ENCODE assay signal across 1 cellular context in the genomic region with DNA sequence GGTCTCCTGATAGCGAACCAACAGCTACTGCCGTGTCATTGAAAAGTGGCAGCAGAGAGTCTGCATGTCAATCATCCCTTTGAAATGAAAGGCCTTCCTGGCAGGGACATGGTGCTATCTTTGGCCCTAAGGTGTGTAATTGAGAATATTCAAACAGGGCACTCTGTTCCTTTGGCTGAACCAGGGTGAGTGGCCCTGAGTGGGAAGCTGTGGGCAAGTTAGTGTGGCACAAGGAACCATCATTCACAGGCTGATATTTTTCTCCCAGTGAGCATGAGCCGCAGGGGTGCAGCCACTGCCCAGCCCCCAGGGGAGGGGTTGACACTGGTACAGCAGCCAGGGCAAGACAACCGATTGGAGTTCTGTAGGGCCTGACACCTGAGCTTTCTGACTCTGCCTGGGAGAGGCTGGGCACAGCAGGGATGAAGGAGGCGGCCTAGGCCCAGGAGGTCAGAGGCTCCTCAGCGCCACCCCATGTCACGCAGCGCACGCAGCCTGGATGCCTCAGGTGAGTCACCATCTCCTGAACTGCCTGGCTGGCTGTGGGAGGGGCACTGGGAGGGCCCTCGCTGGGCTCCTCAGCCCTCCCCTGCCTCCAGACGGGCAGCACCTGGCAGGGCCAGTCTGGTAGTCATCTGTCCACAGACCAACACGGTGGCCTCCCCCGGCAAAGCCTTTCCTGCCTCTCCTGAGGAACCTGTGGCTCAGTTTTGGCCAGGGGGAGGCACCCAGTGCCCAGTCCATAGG.
A peak's percentile ranks its signal among the peaks of the same experiment; 100 is the strongest.
TF ChIP-seq lines count a peak whose summit lies in the region.

No MANE protein-coding gene starts in this region.

TF ChIP-seq in HEK293, 187 proteins besides CTCF, POLR2A, EP300 and RAD21 (continued from another document and continues in another):
- TF ChIP-seq, protein P1, sequence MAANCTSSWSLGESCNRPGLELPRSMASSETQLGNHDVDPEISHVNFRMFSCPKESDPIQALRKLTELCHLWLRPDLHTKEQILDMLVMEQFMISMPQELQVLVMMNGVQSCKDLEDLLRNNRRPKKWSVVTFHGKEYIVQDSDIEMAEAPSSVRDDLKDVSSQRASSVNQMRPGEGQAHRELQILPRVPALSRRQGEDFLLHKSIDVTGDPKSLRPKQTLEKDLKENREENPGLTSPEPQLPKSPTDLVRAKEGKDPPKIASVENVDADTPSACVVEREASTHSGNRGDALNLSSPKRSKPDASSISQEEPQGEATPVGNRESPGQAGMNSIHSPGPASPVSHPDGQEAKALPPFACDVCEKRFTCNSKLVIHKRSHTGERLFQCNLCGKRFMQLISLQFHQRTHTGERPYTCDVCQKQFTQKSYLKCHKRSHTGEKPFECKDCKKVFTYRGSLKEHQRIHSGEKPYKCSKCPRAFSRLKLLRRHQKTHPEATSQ (tag by site-specific recombination; IDR thresholded peaks at IDR 0.05): no peak
- 0 out of 2 replicates have a peak, but pooled peaks have one; percentile 43 for TF ChIP-seq ZNF501 (tag by site-specific recombination; IDR thresholded peaks at IDR 0.05)
- TF ChIP-seq, protein P2, sequence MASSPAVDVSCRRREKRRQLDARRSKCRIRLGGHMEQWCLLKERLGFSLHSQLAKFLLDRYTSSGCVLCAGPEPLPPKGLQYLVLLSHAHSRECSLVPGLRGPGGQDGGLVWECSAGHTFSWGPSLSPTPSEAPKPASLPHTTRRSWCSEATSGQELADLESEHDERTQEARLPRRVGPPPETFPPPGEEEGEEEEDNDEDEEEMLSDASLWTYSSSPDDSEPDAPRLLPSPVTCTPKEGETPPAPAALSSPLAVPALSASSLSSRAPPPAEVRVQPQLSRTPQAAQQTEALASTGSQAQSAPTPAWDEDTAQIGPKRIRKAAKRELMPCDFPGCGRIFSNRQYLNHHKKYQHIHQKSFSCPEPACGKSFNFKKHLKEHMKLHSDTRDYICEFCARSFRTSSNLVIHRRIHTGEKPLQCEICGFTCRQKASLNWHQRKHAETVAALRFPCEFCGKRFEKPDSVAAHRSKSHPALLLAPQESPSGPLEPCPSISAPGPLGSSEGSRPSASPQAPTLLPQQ (tag by site-specific recombination; IDR thresholded peaks at IDR 0.05): no peak
- no peak for TF ChIP-seq ZNF843 (tag by site-specific recombination; IDR thresholded peaks at IDR 0.05)
- peak; percentile 48 for TF ChIP-seq ZNF341 (tag by site-specific recombination; IDR thresholded peaks at IDR 0.05; ENCODE audit: low read depth)
- TF ChIP-seq ZBTB48 (tag by site-specific recombination; IDR thresholded peaks at IDR 0.05): no peak
- TF ChIP-seq ZNF791 (tag by site-specific recombination; IDR thresholded peaks at IDR 0.05): no peak
- TF ChIP-seq, protein P3, sequence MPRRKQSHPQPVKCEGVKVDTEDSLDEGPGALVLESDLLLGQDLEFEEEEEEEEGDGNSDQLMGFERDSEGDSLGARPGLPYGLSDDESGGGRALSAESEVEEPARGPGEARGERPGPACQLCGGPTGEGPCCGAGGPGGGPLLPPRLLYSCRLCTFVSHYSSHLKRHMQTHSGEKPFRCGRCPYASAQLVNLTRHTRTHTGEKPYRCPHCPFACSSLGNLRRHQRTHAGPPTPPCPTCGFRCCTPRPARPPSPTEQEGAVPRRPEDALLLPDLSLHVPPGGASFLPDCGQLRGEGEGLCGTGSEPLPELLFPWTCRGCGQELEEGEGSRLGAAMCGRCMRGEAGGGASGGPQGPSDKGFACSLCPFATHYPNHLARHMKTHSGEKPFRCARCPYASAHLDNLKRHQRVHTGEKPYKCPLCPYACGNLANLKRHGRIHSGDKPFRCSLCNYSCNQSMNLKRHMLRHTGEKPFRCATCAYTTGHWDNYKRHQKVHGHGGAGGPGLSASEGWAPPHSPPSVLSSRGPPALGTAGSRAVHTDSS (tag by site-specific recombination; IDR thresholded peaks at IDR 0.05): no peak
- TF ChIP-seq ZNF621 (tag by site-specific recombination; IDR thresholded peaks at IDR 0.05): no peak
- no peak for TF ChIP-seq ZNF211 (tag by site-specific recombination; IDR thresholded peaks at IDR 0.05; ENCODE audit: low read depth)
- no peak for TF ChIP-seq ZNF366 (tag by site-specific recombination; conservative IDR thresholded peaks at IDR 0.05)
- TF ChIP-seq ZNF221 (tag by site-specific recombination; IDR thresholded peaks at IDR 0.05; ENCODE audit: borderline replicate concordance): no peak
- no peak for TF ChIP-seq ZNF335 (tag by site-specific recombination; conservative IDR thresholded peaks at IDR 0.05)
- TF ChIP-seq OSR2 (tag by site-specific recombination; IDR thresholded peaks at IDR 0.05): no peak
- TF ChIP-seq ZNF2 (tag by site-specific recombination; IDR thresholded peaks at IDR 0.05): no peak
- TF ChIP-seq, protein P4, sequence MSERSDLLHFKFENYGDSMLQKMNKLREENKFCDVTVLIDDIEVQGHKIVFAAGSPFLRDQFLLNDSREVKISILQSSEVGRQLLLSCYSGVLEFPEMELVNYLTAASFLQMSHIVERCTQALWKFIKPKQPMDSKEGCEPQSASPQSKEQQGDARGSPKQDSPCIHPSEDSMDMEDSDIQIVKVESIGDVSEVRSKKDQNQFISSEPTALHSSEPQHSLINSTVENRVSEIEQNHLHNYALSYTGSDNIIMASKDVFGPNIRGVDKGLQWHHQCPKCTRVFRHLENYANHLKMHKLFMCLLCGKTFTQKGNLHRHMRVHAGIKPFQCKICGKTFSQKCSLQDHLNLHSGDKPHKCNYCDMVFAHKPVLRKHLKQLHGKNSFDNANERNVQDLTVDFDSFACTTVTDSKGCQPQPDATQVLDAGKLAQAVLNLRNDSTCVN (tag by site-specific recombination; optimal IDR thresholded peaks at IDR 0.05): no peak
- TF ChIP-seq, protein P5, sequence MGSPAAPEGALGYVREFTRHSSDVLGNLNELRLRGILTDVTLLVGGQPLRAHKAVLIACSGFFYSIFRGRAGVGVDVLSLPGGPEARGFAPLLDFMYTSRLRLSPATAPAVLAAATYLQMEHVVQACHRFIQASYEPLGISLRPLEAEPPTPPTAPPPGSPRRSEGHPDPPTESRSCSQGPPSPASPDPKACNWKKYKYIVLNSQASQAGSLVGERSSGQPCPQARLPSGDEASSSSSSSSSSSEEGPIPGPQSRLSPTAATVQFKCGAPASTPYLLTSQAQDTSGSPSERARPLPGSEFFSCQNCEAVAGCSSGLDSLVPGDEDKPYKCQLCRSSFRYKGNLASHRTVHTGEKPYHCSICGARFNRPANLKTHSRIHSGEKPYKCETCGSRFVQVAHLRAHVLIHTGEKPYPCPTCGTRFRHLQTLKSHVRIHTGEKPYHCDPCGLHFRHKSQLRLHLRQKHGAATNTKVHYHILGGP (tag by site-specific recombination; IDR thresholded peaks at IDR 0.05): no peak
- no peak for TF ChIP-seq TRIM28 (IDR thresholded peaks at IDR 0.05; ENCODE audit: borderline replicate concordance, low read length)
- no peak for TF ChIP-seq ZNF248 (tag by site-specific recombination; IDR thresholded peaks at IDR 0.05)
- TF ChIP-seq, protein P6, sequence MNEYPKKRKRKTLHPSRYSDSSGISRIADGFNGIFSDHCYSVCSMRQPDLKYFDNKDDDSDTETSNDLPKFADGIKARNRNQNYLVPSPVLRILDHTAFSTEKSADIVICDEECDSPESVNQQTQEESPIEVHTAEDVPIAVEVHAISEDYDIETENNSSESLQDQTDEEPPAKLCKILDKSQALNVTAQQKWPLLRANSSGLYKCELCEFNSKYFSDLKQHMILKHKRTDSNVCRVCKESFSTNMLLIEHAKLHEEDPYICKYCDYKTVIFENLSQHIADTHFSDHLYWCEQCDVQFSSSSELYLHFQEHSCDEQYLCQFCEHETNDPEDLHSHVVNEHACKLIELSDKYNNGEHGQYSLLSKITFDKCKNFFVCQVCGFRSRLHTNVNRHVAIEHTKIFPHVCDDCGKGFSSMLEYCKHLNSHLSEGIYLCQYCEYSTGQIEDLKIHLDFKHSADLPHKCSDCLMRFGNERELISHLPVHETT (tag by site-specific recombination; IDR thresholded peaks at IDR 0.05): no peak
- TF ChIP-seq ZNF138 (tag by site-specific recombination; IDR thresholded peaks at IDR 0.05; ENCODE audit: borderline replicate concordance): no peak
- TF ChIP-seq ZNF626 (tag by site-specific recombination; IDR thresholded peaks at IDR 0.05): no peak
- no peak for TF ChIP-seq ZNF10 (tag by site-specific recombination; IDR thresholded peaks at IDR 0.05)
- TF ChIP-seq, protein P7, sequence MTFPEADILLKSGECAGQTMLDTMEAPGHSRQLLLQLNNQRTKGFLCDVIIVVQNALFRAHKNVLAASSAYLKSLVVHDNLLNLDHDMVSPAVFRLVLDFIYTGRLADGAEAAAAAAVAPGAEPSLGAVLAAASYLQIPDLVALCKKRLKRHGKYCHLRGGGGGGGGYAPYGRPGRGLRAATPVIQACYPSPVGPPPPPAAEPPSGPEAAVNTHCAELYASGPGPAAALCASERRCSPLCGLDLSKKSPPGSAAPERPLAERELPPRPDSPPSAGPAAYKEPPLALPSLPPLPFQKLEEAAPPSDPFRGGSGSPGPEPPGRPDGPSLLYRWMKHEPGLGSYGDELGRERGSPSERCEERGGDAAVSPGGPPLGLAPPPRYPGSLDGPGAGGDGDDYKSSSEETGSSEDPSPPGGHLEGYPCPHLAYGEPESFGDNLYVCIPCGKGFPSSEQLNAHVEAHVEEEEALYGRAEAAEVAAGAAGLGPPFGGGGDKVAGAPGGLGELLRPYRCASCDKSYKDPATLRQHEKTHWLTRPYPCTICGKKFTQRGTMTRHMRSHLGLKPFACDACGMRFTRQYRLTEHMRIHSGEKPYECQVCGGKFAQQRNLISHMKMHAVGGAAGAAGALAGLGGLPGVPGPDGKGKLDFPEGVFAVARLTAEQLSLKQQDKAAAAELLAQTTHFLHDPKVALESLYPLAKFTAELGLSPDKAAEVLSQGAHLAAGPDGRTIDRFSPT (tag by site-specific recombination; IDR thresholded peaks at IDR 0.05): peak; percentile 57; the same call in 1 of the 2 replicates
- TF ChIP-seq ZNF169 (tag by site-specific recombination; IDR thresholded peaks at IDR 0.05): no peak
- TF ChIP-seq, protein P8, sequence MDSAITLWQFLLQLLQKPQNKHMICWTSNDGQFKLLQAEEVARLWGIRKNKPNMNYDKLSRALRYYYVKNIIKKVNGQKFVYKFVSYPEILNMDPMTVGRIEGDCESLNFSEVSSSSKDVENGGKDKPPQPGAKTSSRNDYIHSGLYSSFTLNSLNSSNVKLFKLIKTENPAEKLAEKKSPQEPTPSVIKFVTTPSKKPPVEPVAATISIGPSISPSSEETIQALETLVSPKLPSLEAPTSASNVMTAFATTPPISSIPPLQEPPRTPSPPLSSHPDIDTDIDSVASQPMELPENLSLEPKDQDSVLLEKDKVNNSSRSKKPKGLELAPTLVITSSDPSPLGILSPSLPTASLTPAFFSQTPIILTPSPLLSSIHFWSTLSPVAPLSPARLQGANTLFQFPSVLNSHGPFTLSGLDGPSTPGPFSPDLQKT (IDR thresholded peaks at IDR 0.05; ENCODE audit: borderline replicate concordance, low read depth, low read length): no peak
- TF ChIP-seq ZNF302 (tag by site-specific recombination; IDR thresholded peaks at IDR 0.05; ENCODE audit: low read depth): no peak
- TF ChIP-seq ZNF146 (tag by site-specific recombination; IDR thresholded peaks at IDR 0.05): no peak
- TF ChIP-seq ZNF549 (tag by site-specific recombination; IDR thresholded peaks at IDR 0.05): no peak
- TF ChIP-seq, protein P9, sequence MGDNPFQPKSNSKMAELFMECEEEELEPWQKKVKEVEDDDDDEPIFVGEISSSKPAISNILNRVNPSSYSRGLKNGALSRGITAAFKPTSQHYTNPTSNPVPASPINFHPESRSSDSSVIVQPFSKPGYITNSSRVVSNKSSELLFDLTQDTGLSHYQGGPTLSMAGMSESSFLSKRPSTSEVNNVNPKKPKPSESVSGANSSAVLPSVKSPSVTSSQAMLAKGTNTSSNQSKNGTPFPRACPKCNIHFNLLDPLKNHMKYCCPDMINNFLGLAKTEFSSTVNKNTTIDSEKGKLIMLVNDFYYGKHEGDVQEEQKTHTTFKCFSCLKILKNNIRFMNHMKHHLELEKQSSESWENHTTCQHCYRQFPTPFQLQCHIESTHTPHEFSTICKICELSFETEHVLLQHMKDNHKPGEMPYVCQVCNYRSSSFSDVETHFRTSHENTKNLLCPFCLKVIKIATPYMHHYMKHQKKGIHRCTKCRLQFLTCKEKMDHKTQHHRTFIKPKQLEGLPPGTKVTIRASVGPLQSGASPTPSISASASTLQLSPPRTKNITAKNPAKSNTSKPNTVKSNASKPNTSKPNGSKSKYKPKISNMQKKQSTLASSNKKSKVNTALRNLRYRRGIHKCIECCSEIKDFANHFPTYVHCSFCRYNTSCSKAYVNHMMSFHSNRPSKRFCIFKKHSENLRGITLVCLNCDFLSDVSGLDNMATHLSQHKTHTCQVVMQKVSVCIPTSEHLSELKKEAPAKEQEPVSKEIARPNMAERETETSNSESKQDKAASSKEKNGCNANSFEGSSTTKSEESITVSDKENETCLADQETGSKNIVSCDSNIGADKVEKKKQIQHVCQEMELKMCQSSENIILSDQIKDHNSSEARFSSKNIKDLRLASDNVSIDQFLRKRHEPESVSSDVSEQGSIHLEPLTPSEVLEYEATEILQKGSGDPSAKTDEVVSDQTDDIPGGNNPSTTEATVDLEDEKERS (tag by site-specific recombination; IDR thresholded peaks at IDR 0.05): no peak
- no peak for TF ChIP-seq OVOL3 (tag by site-specific recombination; IDR thresholded peaks at IDR 0.05)
- no peak for TF ChIP-seq ZNF677 (tag by site-specific recombination; IDR thresholded peaks at IDR 0.05)
- no peak for TF ChIP-seq ZBTB1 (tag by site-specific recombination; IDR thresholded peaks at IDR 0.05)
- TF ChIP-seq ZNF37A (tag by site-specific recombination; IDR thresholded peaks at IDR 0.05): no peak
- TF ChIP-seq ZNF629 (tag by site-specific recombination; IDR thresholded peaks at IDR 0.05): no peak
- TF ChIP-seq ZNF785 (tag by site-specific recombination; IDR thresholded peaks at IDR 0.05): no peak
- 0 out of 2 replicates have a peak, but pooled peaks have one; percentile 45 for TF ChIP-seq ZFP37 (tag by site-specific recombination; IDR thresholded peaks at IDR 0.05)
- TF ChIP-seq, protein P10, sequence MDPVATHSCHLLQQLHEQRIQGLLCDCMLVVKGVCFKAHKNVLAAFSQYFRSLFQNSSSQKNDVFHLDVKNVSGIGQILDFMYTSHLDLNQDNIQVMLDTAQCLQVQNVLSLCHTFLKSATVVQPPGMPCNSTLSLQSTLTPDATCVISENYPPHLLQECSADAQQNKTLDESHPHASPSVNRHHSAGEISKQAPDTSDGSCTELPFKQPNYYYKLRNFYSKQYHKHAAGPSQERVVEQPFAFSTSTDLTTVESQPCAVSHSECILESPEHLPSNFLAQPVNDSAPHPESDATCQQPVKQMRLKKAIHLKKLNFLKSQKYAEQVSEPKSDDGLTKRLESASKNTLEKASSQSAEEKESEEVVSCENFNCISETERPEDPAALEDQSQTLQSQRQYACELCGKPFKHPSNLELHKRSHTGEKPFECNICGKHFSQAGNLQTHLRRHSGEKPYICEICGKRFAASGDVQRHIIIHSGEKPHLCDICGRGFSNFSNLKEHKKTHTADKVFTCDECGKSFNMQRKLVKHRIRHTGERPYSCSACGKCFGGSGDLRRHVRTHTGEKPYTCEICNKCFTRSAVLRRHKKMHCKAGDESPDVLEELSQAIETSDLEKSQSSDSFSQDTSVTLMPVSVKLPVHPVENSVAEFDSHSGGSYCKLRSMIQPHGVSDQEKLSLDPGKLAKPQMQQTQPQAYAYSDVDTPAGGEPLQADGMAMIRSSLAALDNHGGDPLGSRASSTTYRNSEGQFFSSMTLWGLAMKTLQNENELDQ (tag by site-specific recombination; IDR thresholded peaks at IDR 0.05; ENCODE audit: low read depth): no peak
- TF ChIP-seq MEIS1 (CRISPR knock-in tag; IDR thresholded peaks at IDR 0.05; ENCODE audit: borderline replicate concordance): no peak
- peak; percentile 33; the same call in 1 of the 2 replicates for TF ChIP-seq ZNF600 (tag by site-specific recombination; IDR thresholded peaks at IDR 0.05)
- TF ChIP-seq YY1 (tag by site-specific recombination; IDR thresholded peaks at IDR 0.05): no peak
- peak; percentile 88 for TF ChIP-seq GLIS1 (tag by site-specific recombination; IDR thresholded peaks at IDR 0.05)
- TF ChIP-seq BCL11B (tag by site-specific recombination; IDR thresholded peaks at IDR 0.05; ENCODE audit: low read depth): no peak
